21 cellular contexts compared by ENCODE assay signal in the genomic region with DNA sequence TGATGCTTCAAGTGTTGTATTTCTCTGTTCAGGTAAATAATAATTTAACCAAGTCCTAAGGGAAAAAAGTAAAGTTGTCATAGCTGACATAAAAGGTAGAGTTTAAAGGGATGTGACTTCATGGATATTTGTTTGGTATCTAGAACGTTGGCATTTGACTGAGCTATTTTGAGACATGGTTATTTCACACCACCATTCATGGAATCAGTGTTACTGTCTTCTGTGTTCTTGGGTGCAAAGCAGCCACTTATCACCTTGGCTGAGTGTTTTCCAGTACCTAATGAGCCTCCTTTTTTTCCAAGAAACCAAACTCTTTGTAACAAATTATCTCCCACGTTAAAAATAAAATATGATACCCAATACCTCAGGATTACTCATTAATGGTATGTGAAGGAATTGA.
"Had no signal": no experiment of that assay in that cellular context is flagged by ENCODE, and none has a peak within 500 bp of the region (broad histone marks: within the 10 kb centered on the region; RNA-seq: fewer than 3 reads in every experiment).

No MANE protein-coding gene starts in this region.

- H3K4me3 ChIP-seq: coronary artery, prostate gland, suprapubic skin, thyroid gland, uterus had no signal

- H3K9me3 Mint-ChIP-seq: immature natural killer cell, neural crest cell, type B pancreatic cell had no signal

- H3K27ac ChIP-seq: parathyroid adenoma, prostate gland, suprapubic skin, thyroid gland, uterus had no signal

- H3K4me3 Mint-ChIP-seq: immature natural killer cell, naive B cell, neural crest cell, type B pancreatic cell had no signal

- H3K79me2 ChIP-seq: parathyroid adenoma had no signal

- H3K36me3 ChIP-seq: prostate gland, uterus had no signal

- H3K27ac Mint-ChIP-seq: naive B cell, type B pancreatic cell had no signal

- ATAC-seq: esophagus mucosa; stimulated activated naive CD8-positive, alpha-beta T cell treated with anti-CD3 and anti-CD28 coated beads, Interleukin-15, Interleukin-2, amounts not matched to agents 100 U/mL and 50 U/mL, for 24 hours had no signal

- FAIRE-seq: frontal cortex, keratinocyte, small intestine had no signal

- H2AFZ ChIP-seq: parathyroid adenoma had no signal

- H3K4me1 Mint-ChIP-seq: neural crest cell had no signal

- H3K9me3 ChIP-seq: prostate gland, suprapubic skin, thyroid gland, uterus had no signal

- H3K9ac ChIP-seq: parathyroid adenoma had no signal

- H3K27me3 ChIP-seq: suprapubic skin, thyroid gland, uterus had no signal

- DNase-seq: caudate nucleus; effector CD4-positive, alpha-beta T cell; immature natural killer cell; mesendoderm; naive B cell; occipital lobe; retina; small intestine; stimulated activated CD4-positive, alpha-beta T cell treated with anti-CD3 and anti-CD28 coated beads, Interleukin-2, amount 100 ng/mL, for 48 hours; stimulated activated naive CD8-positive, alpha-beta T cell treated with anti-CD3 and anti-CD28 coated beads, Interleukin-15, Interleukin-2, amounts not matched to agents 100 U/mL and 50 U/mL, for 24 hours; thyroid gland; uterus had no signal

- H3K4me1 ChIP-seq: prostate gland, uterus had no signal
